ENCODE assay signal across 13 cellular contexts in the genomic region with DNA sequence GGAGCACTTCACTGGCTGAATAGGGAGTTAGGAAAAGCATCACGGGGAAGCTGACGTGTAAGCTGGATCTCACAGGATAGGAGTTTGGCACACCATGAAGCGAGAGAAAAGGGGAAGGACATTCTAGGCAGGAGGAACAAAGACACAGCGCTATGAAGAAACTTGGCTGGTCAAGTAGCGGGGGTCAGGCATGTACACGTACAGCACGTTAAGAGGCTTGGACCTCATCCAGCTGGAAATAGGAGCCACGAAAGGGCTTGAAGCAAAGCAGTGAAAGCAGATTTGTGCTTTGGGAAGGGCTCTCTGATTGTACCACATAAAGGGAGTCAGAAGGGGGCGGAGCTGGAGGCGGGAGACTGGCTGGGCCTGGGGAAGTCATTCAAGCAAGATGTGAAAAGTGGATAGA. TPM values are rescaled to one million over a fixed set of nuclear protein-coding genes. Genes with fewer than 3 reads are reported as not detected.
DNase-seq lines count a peak whose midpoint lies in the region; ATAC-seq and TF ChIP-seq lines count a peak whose summit lies in the region.
"Had no signal": no experiment of that assay in that cellular context is flagged by ENCODE, and none has a peak within 500 bp of the region (broad histone marks: within the 10 kb centered on the region; RNA-seq: fewer than 3 reads in every experiment).

No MANE protein-coding gene starts in this region.

- intact Hi-C loops in heart left ventricle (cut with DNase I), result no loop called here
- intact Hi-C loops in stomach (cut with DNase I; ENCODE audit: low total_unique reads), result no loop called here

- H3K4me3 Mint-ChIP-seq in stimulated activated naive B cell treated with anti-CD40 and anti-IgM and Interleukin-4, amounts not matched to agents 10 μg/mL and 1 μg/mL and 100 μg/mL, for 72 hours, result no peak overlapping the region
- H3K4me3 Mint-ChIP-seq: IgD-negative memory B cell, natural killer cell had no signal

- no peaks in the 10 kb centered on the region for H3K4me1 ChIP-seq in SJCRH30
- H3K4me1 ChIP-seq in heart left ventricle, result peaks cover 0 to 12% (median 0%) of the 10 kb centered on the region in 12 donors
- H3K4me1 ChIP-seq in stomach, result no peaks in the 10 kb centered on the region

- peaks cover 25 to 30% of the 10 kb centered on the region in 2 donors for H3K36me3 Mint-ChIP-seq in stimulated activated naive B cell treated with anti-CD40 and anti-IgM and Interleukin-4, amounts not matched to agents 10 μg/mL and 1 μg/mL and 100 μg/mL, for 72 hours
- H3K36me3 Mint-ChIP-seq: natural killer cell had no signal

- no peak overlapping the region for H3K4me3 ChIP-seq in SJCRH30
- peak overlapping the region in 7 of 12 donors; percentile 4 to 20 (median 14) for H3K4me3 ChIP-seq in heart left ventricle
- H3K4me3 ChIP-seq in foreskin fibroblast (ENCODE audit: low read depth in 1 of 2, low read length in 2 of 2), result no peak overlapping the region
- H3K4me3 ChIP-seq in stomach, result no peak overlapping the region

- peaks cover 0 to 5% of the 10 kb centered on the region in 2 donors for H3K27me3 Mint-ChIP-seq in stimulated activated naive B cell treated with anti-CD40 and anti-IgM and Interleukin-4, amounts not matched to agents 10 μg/mL and 1 μg/mL and 100 μg/mL, for 72 hours
- H3K27me3 Mint-ChIP-seq: IgD-negative memory B cell had no signal

- TF ChIP-seq EP300 in stomach (IDR thresholded peaks at IDR 0.05), result no peak

- TF ChIP-seq POLR2A in heart left ventricle (IDR thresholded peaks at IDR 0.05), result no peak
- no peak for TF ChIP-seq POLR2A in stomach (IDR thresholded peaks at IDR 0.05)

- DNase-seq in DMS153 treated with DMSO at 0.1 percent for 48 hours (lab: John Stamatoyannopoulos, UW; ENCODE audit: unreplicated experiment) (peak; percentile 53), SJCRH30 (peak; percentile 8 to 10), heart left ventricle (peak; percentile 49 to 76 (median 62)), putamen (ENCODE audit: low spot score) (peak; percentile 42), foreskin fibroblast (no peak), stomach (no peak)
- DNase-seq in activated CD4-positive, alpha-beta T cell treated with anti-CD3 and anti-CD28 coated beads for 1 hour, result no peak
- no peak for DNase-seq in stimulated activated naive B cell treated with anti-CD40 and anti-IgM and Interleukin-4, amounts not matched to agents 10 μg/mL and 1 μg/mL and 100 μg/mL, for 72 hours
- DNase-seq: activated effector memory CD4-positive, alpha-beta T cell treated with anti-CD3 and anti-CD28 coated beads, Interleukin-2, amount 50 U/mL, for 16 hours; natural killer cell; NCI-H187 treated with DMSO at 0.1 percent for 48 hours; stimulated activated CD4-positive, alpha-beta T cell treated with anti-CD3 and anti-CD28 coated beads, Interleukin-2, amount 100 ng/mL, for 48 hours had no signal

- H3K4me1 Mint-ChIP-seq in stimulated activated naive B cell treated with anti-CD40 and anti-IgM and Interleukin-4, amounts not matched to agents 10 μg/mL and 1 μg/mL and 100 μg/mL, for 72 hours, result no peaks in the 10 kb centered on the region
- H3K4me1 Mint-ChIP-seq: IgD-negative memory B cell, natural killer cell had no signal

- no peak overlapping the region for H3K27ac ChIP-seq in SJCRH30
- peak overlapping the region in 10 of 12 donors; percentile 8 to 71 (median 42) for H3K27ac ChIP-seq in heart left ventricle
- peak overlapping the region in 2 of 5 donors; percentile 25 to 61 for H3K27ac ChIP-seq in stomach

- H3K9me3 Mint-ChIP-seq in stimulated activated naive B cell treated with anti-CD40 and anti-IgM and Interleukin-4, amounts not matched to agents 10 μg/mL and 1 μg/mL and 100 μg/mL, for 72 hours, result no peaks in the 10 kb centered on the region
- H3K9me3 Mint-ChIP-seq: natural killer cell had no signal

- ATAC-seq in heart left ventricle, result peak; percentile 72 to 90 (median 86)
- no peak for ATAC-seq in stimulated activated naive B cell treated with anti-CD40 and anti-IgM and Interleukin-4, amounts not matched to agents 10 μg/mL and 1 μg/mL and 100 μg/mL, for 72 hours (replicated peaks)
- ATAC-seq: natural killer cell had no signal

- TF ChIP-seq CTCF in heart left ventricle (IDR thresholded peaks at IDR 0.05), result no peak
- no peak for TF ChIP-seq CTCF in foreskin fibroblast (IDR thresholded peaks at IDR 0.05; ENCODE audit: low read depth, low read length)
- TF ChIP-seq CTCF in stomach (IDR thresholded peaks at IDR 0.05), result no peak

- H3K27ac Mint-ChIP-seq in stimulated activated naive B cell treated with anti-CD40 and anti-IgM and Interleukin-4, amounts not matched to agents 10 μg/mL and 1 μg/mL and 100 μg/mL, for 72 hours, result no peak overlapping the region
- H3K27ac Mint-ChIP-seq: IgD-negative memory B cell, natural killer cell had no signal

- H3K27me3 ChIP-seq in SJCRH30, result no peaks in the 10 kb centered on the region
- no peaks in the 10 kb centered on the region for H3K27me3 ChIP-seq in heart left ventricle
- no peaks in the 10 kb centered on the region for H3K27me3 ChIP-seq in stomach

- H3K9me3 ChIP-seq in SJCRH30 (replicated peaks) (no peaks in the 10 kb centered on the region), heart left ventricle (no peaks in the 10 kb centered on the region), stomach (no peaks in the 10 kb centered on the region)

- H3K36me3 ChIP-seq in SJCRH30, result no peaks in the 10 kb centered on the region
- peaks cover 0 to 6% (median 0%) of the 10 kb centered on the region in 9 donors for H3K36me3 ChIP-seq in heart left ventricle
- H3K36me3 ChIP-seq in stomach, result peaks cover 0 to 5% (median 0%) of the 10 kb centered on the region in 4 donors

- 35 to 47% (median 42%) methylated on average over 10 of the region's 10 CpGs for WGBS in heart left ventricle, 4 donors
- WGBS in stomach, 5 donors, result 62 to 78% (median 73%) methylated on average over 10 of the region's 10 CpGs

RNA-seq across cellular contexts. Expression of a gene that starts 19.6 kb away (rescaled TPM):
- total RNA-seq in SJCRH30 (2014; rRNA removed; shearing (Covaris generic)), result 0.10 TPM in 1 of 2 replicates, not detected in the other
- total RNA-seq in heart left ventricle (1 to 10 TPM in 4 of 9 donors, under 1 TPM in 5; 0.35 to 2.6 (median 0.96) TPM), stomach (10 to 100 TPM in 1 of 5 donors, 1 to 10 TPM in 2, under 1 TPM in 1, not detected in 1; 0.87 to 19.7 (median 1.2) TPM)
- polyA plus RNA-seq in heart left ventricle (under 1 TPM; 0.40 to 0.88 TPM), stomach (under 1 TPM in 2 of 3 donors, not detected in 1; 0.28 to 0.31 TPM)

RNA-seq across cellular contexts. Expression of a gene that starts 51.7 kb away (rescaled TPM):
- 103 and 125 TPM in 2 replicates for total RNA-seq in SJCRH30 (2014; rRNA removed; shearing (Covaris generic))
- 100 to 1,000 TPM in 8 of 9 donors, 10 to 100 TPM in 1; 59.2 to 333 (median 270) TPM for total RNA-seq in heart left ventricle
- polyA plus RNA-seq in heart left ventricle, result 100 to 1,000 TPM; 155 to 200 TPM
- total RNA-seq in stomach, result 10 to 100 TPM; 10.5 to 72.4 (median 48.8) TPM
- polyA plus RNA-seq in stomach, result 10 to 100 TPM; 48.7 to 71.3 (median 60.0) TPM

RNA-seq across cellular contexts. Expression of a gene that starts 51.8 kb away (rescaled TPM):
- 0.65 and 1.1 TPM in 2 replicates for total RNA-seq in SJCRH30 (2014; rRNA removed; shearing (Covaris generic))
- total RNA-seq in heart left ventricle, result 1 to 10 TPM; 2.3 to 4.0 (median 3.2) TPM
- polyA plus RNA-seq in heart left ventricle, result 1 to 10 TPM; 1.9 to 2.1 TPM
- total RNA-seq in stomach, result under 1 TPM in 4 of 5 donors, not detected in 1; 0.29 to 0.58 (median 0.33) TPM
- polyA plus RNA-seq in stomach, result 1 to 10 TPM in 1 of 3 donors, under 1 TPM in 1, not detected in 1; 0.88 to 1.3 TPM

Comparison
In these comparisons a context has a peak if more than half of its experiments do, and no peak if none do; other contexts are left out.
1. DNase-seq: peak in DMS153 treated with DMSO at 0.1 percent for 48 hours (single experiment), SJCRH30 (2 of 2), heart left ventricle (5 of 5) and putamen (single experiment); none in activated CD4-positive, alpha-beta T cell treated with anti-CD3 and anti-CD28 coated beads for 1 hour (single experiment), stimulated activated naive B cell treated with anti-CD40 and anti-IgM and Interleukin-4, amounts not matched to agents 10 μg/mL and 1 μg/mL and 100 μg/mL, for 72 hours (single experiment), foreskin fibroblast (0 of 2) and stomach (single experiment).
2. H3K4me3 ChIP-seq: peak in heart left ventricle (7 of 12); none in SJCRH30 (single experiment), foreskin fibroblast (0 of 2) and stomach (0 of 4).
3. ATAC-seq: peak in heart left ventricle (4 of 4); none in stimulated activated naive B cell treated with anti-CD40 and anti-IgM and Interleukin-4, amounts not matched to agents 10 μg/mL and 1 μg/mL and 100 μg/mL, for 72 hours (0 of 2).